ENCODE assay signal across 29 cellular contexts in genomic region chr1:104621221-104621620, GRCh38.
"Had no signal": no experiment of that assay in that cellular context is flagged by ENCODE, and none has a peak within 500 bp of the region (broad histone marks: within the 10 kb centered on the region; RNA-seq: fewer than 3 reads in every experiment).

No MANE protein-coding gene starts in this region.

- H3K27ac Mint-ChIP-seq: stimulated activated effector memory CD8-positive, alpha-beta T cell treated with anti-CD3 and anti-CD28 coated beads, Interleukin-12 subunit alpha, Interleukin-12 subunit beta, amount 100 ng/mL, for 72 hours; stimulated activated memory B cell treated with anti-CD40 and anti-IgM and Interleukin-4, amounts not matched to agents 10 μg/mL and 1 μg/mL and 100 μg/mL, for 72 hours; stimulated activated naive B cell treated with anti-CD40 and anti-IgM and Interleukin-4, amounts not matched to agents 10 μg/mL and 1 μg/mL and 100 μg/mL, for 72 hours; stimulated activated naive CD8-positive, alpha-beta T cell treated with anti-CD3 and anti-CD28 coated beads, Interleukin-15, amount 100 ng/mL, for 72 hours; stimulated activated naive CD8-positive, alpha-beta T cell treated with anti-CD3 and anti-CD28 coated beads, Interleukin-15, Interleukin-2, amounts not matched to agents 100 ng/mL and 50 ng/mL, for 24 hours; type B pancreatic cell had no signal

- H3K36me3 Mint-ChIP-seq: stimulated activated effector memory CD8-positive, alpha-beta T cell treated with anti-CD3 and anti-CD28 coated beads, Interleukin-12 subunit alpha, Interleukin-12 subunit beta, amount 100 ng/mL, for 72 hours; stimulated activated memory B cell treated with anti-CD40 and anti-IgM and Interleukin-4, amounts not matched to agents 10 μg/mL and 1 μg/mL and 100 μg/mL, for 72 hours; stimulated activated naive B cell treated with anti-CD40 and anti-IgM and Interleukin-4, amounts not matched to agents 10 μg/mL and 1 μg/mL and 100 μg/mL, for 72 hours; type B pancreatic cell had no signal

- H3K27ac ChIP-seq: stomach, suprapubic skin, testis, thoracic aorta, thyroid gland, tibial artery, tibial nerve, transverse colon, upper lobe of left lung, upper lobe of right lung, uterus, vagina had no signal

- ATAC-seq: stimulated activated effector memory CD8-positive, alpha-beta T cell treated with anti-CD3 and anti-CD28 coated beads, Interleukin-12 subunit alpha, Interleukin-12 subunit beta, amount 100 ng/mL, for 72 hours; stimulated activated memory B cell treated with anti-CD40 and anti-IgM and Interleukin-4, amounts not matched to agents 10 μg/mL and 1 μg/mL and 100 μg/mL, for 72 hours; stimulated activated naive B cell treated with anti-CD40 and anti-IgM and Interleukin-4, amounts not matched to agents 10 μg/mL and 1 μg/mL and 100 μg/mL, for 72 hours; stimulated activated naive CD8-positive, alpha-beta T cell treated with anti-CD3 and anti-CD28 coated beads, Interleukin-15, amount 100 ng/mL, for 72 hours; stimulated activated naive CD8-positive, alpha-beta T cell treated with anti-CD3 and anti-CD28 coated beads, Interleukin-15, Interleukin-2, amounts not matched to agents 100 U/mL and 50 U/mL, for 24 hours; upper lobe of right lung had no signal

- H3K27me3 Mint-ChIP-seq: stimulated activated memory B cell treated with anti-CD40 and anti-IgM and Interleukin-4, amounts not matched to agents 10 μg/mL and 1 μg/mL and 100 μg/mL, for 72 hours; stimulated activated naive B cell treated with anti-CD40 and anti-IgM and Interleukin-4, amounts not matched to agents 10 μg/mL and 1 μg/mL and 100 μg/mL, for 72 hours; stimulated activated naive CD8-positive, alpha-beta T cell treated with anti-CD3 and anti-CD28 coated beads, Interleukin-15, amount 100 ng/mL, for 72 hours; stimulated activated naive CD8-positive, alpha-beta T cell treated with anti-CD3 and anti-CD28 coated beads, Interleukin-15, Interleukin-2, amounts not matched to agents 100 ng/mL and 50 ng/mL, for 24 hours; type B pancreatic cell had no signal

- H3K4me1 ChIP-seq: stomach, suprapubic skin, testis, thyroid gland, tibial artery, tibial nerve, transverse colon, upper lobe of left lung, upper lobe of right lung, uterus, vagina had no signal

- H3K27me3 ChIP-seq: stomach, suprapubic skin, testis, thyroid gland, tibial artery, tibial nerve, transverse colon, upper lobe of left lung, upper lobe of right lung, uterus, vagina had no signal

- FAIRE-seq: urothelium cell line had no signal

- H3K9me3 ChIP-seq: testis, thoracic aorta, thyroid gland, tibial artery, upper lobe of right lung, uterus, vagina had no signal

- H3K4me3 ChIP-seq: stomach, suprapubic skin, testis, thoracic aorta, thyroid gland, tibial artery, tibial nerve, transverse colon, upper lobe of left lung, upper lobe of right lung, uterus, vagina had no signal

- DNase-seq: stimulated activated CD4-positive, alpha-beta T cell treated with anti-CD3 and anti-CD28 coated beads, Interleukin-2, amount 100 ng/mL, for 48 hours; stimulated activated CD4-positive, alpha-beta T cell treated with anti-CD3 and anti-CD28 coated beads, Interleukin-4, amount 100 ng/mL, for 1 hour; stimulated activated CD4-positive, alpha-beta T cell treated with anti-CD3 and anti-CD28 coated beads, Interleukin-4, amount 100 ng/mL, for 24 hours; stimulated activated CD4-positive, alpha-beta T cell treated with anti-CD3 and anti-CD28 coated beads, Interleukin-4, amount 100 ng/mL, for 4 hours; stimulated activated CD8-positive, alpha-beta memory T cell treated with anti-CD3 and anti-CD28 coated beads, Interleukin-4, amount 100 ng/mL, for 48 hours; stimulated activated naive B cell treated with anti-CD40 and anti-IgM and Interleukin-4, amounts not matched to agents 10 μg/mL and 1 μg/mL and 100 μg/mL, for 72 hours; stimulated activated naive CD4-positive, alpha-beta T cell; stimulated activated naive CD4-positive, alpha-beta T cell treated with Interleukin-2 at 50 U/mL for 16 hours; stimulated activated naive CD8-positive, alpha-beta T cell treated with anti-CD3 and anti-CD28 coated beads, Interleukin-15, amount 100 ng/mL, for 72 hours; stimulated activated naive CD8-positive, alpha-beta T cell treated with anti-CD3 and anti-CD28 coated beads, Interleukin-15, Interleukin-2, amounts not matched to agents 100 U/mL and 50 U/mL, for 24 hours; stomach; substantia nigra; testis; thyroid gland; tibial artery; transverse colon; trophoblast cell; upper lobe of left lung; upper lobe of right lung; uterus had no signal

- H3K4me1 Mint-ChIP-seq: stimulated activated effector memory CD8-positive, alpha-beta T cell treated with anti-CD3 and anti-CD28 coated beads, Interleukin-12 subunit alpha, Interleukin-12 subunit beta, amount 100 ng/mL, for 72 hours; stimulated activated memory B cell treated with anti-CD40 and anti-IgM and Interleukin-4, amounts not matched to agents 10 μg/mL and 1 μg/mL and 100 μg/mL, for 72 hours; stimulated activated naive B cell treated with anti-CD40 and anti-IgM and Interleukin-4, amounts not matched to agents 10 μg/mL and 1 μg/mL and 100 μg/mL, for 72 hours; stimulated activated naive CD8-positive, alpha-beta T cell treated with anti-CD3 and anti-CD28 coated beads, Interleukin-15, amount 100 ng/mL, for 72 hours had no signal

- H3K36me3 ChIP-seq: stomach, suprapubic skin, thoracic aorta, thyroid gland, tibial artery, tibial nerve, transverse colon, upper lobe of left lung, upper lobe of right lung, uterus, vagina had no signal

- H3K4me3 Mint-ChIP-seq: stimulated activated effector memory CD8-positive, alpha-beta T cell treated with anti-CD3 and anti-CD28 coated beads, Interleukin-12 subunit alpha, Interleukin-12 subunit beta, amount 100 ng/mL, for 72 hours; stimulated activated memory B cell treated with anti-CD40 and anti-IgM and Interleukin-4, amounts not matched to agents 10 μg/mL and 1 μg/mL and 100 μg/mL, for 72 hours; stimulated activated naive B cell treated with anti-CD40 and anti-IgM and Interleukin-4, amounts not matched to agents 10 μg/mL and 1 μg/mL and 100 μg/mL, for 72 hours; stimulated activated naive CD8-positive, alpha-beta T cell treated with anti-CD3 and anti-CD28 coated beads, Interleukin-15, amount 100 ng/mL, for 72 hours; stimulated activated naive CD8-positive, alpha-beta T cell treated with anti-CD3 and anti-CD28 coated beads, Interleukin-15, Interleukin-2, amounts not matched to agents 100 ng/mL and 50 ng/mL, for 24 hours; type B pancreatic cell had no signal
